In genomic region chr11:36398261-36398953, GRCh38 we compare ENCODE assay signal across 14 cellular contexts.
DNase-seq lines count a peak whose midpoint lies in the region; ATAC-seq and TF ChIP-seq lines count a peak whose summit lies in the region.
"Had no signal": no experiment of that assay in that cellular context is flagged by ENCODE, and none has a peak within 500 bp of the region (broad histone marks: within the 10 kb centered on the region; RNA-seq: fewer than 3 reads in every experiment).

No MANE protein-coding gene starts in this region.

- H3K36me3 ChIP-seq in endodermal cell (ENCODE audit: control insufficient read depth, insufficient read depth, low read length), result peaks cover 8% of the 10 kb centered on the region
- no peaks in the 10 kb centered on the region for H3K36me3 ChIP-seq in psoas muscle (ENCODE audit: insufficient read depth in 1 of 2, low read depth in 1 of 2)
- H3K36me3 ChIP-seq in mesenchymal stem cell (ENCODE audit: control insufficient read depth in 1 of 2, insufficient read depth in 2 of 2, low read depth in 1 of 2, low read length in 2 of 2), result peaks cover 0 to 59% of the 10 kb centered on the region in 2 experiments
- H3K36me3 ChIP-seq: thoracic aorta had no signal

- H3K4me1 Mint-ChIP-seq in activated T-cell treated with anti-CD3 and anti-CD28 coated beads, Interleukin-2, amount 50 U/mL, for 24 hours (ENCODE audit: low read depth), result peaks cover 38% of the 10 kb centered on the region
- H3K4me1 Mint-ChIP-seq in endodermal cell, result no peaks in the 10 kb centered on the region
- peaks cover 32% of the 10 kb centered on the region for H3K4me1 Mint-ChIP-seq in stimulated activated memory B cell treated with anti-CD40 and anti-IgM and Interleukin-4, amounts not matched to agents 10 μg/mL and 1 μg/mL and 100 μg/mL, for 72 hours
- H3K4me1 Mint-ChIP-seq: nephron had no signal

- H2BK120ac ChIP-seq in mesenchymal stem cell (ENCODE audit: low read depth, low read length), result no peak overlapping the region

- H3K9me3 Mint-ChIP-seq in activated T-cell treated with anti-CD3 and anti-CD28 coated beads, Interleukin-2, amount 50 U/mL, for 24 hours, result no peaks in the 10 kb centered on the region
- no peaks in the 10 kb centered on the region for H3K9me3 Mint-ChIP-seq in endodermal cell
- H3K9me3 Mint-ChIP-seq in stimulated activated memory B cell treated with anti-CD40 and anti-IgM and Interleukin-4, amounts not matched to agents 10 μg/mL and 1 μg/mL and 100 μg/mL, for 72 hours, result no peaks in the 10 kb centered on the region
- H3K9me3 Mint-ChIP-seq: activated naive CD4-positive, alpha-beta T cell treated with anti-CD3 and anti-CD28 coated beads, Interleukin-2, amount 10 ng/mL, durations not matched to agents 7 days and 5 days had no signal

- H3K27me3 ChIP-seq in endodermal cell (ENCODE audit: control insufficient read depth, insufficient read depth, low read length, poor library complexity, severe bottlenecking), result no peaks in the 10 kb centered on the region
- no peaks in the 10 kb centered on the region for H3K27me3 ChIP-seq in psoas muscle (ENCODE audit: insufficient read depth in 3 of 3, low read length in 2 of 3)
- no peaks in the 10 kb centered on the region for H3K27me3 ChIP-seq in mesenchymal stem cell (ENCODE audit: control insufficient read depth in 1 of 2, insufficient read depth in 1 of 2, low read length in 2 of 2)

- H3K9ac ChIP-seq in endodermal cell (ENCODE audit: extremely low read depth, low read length, poor library complexity, severe bottlenecking), result no peak overlapping the region
- no peak overlapping the region for H3K9ac ChIP-seq in mesenchymal stem cell (ENCODE audit: low read length)

- no peak overlapping the region for H3K14ac ChIP-seq in mesenchymal stem cell (ENCODE audit: low read length in 2 of 2)

- H2AK5ac ChIP-seq in mesenchymal stem cell (ENCODE audit: low read length, severe bottlenecking), result no peak overlapping the region

- H3K4me3 Mint-ChIP-seq in activated T-cell treated with anti-CD3 and anti-CD28 coated beads, Interleukin-2, amount 50 U/mL, for 24 hours, result no peak overlapping the region
- no peak overlapping the region for H3K4me3 Mint-ChIP-seq in endodermal cell
- no peak overlapping the region for H3K4me3 Mint-ChIP-seq in stimulated activated memory B cell treated with anti-CD40 and anti-IgM and Interleukin-4, amounts not matched to agents 10 μg/mL and 1 μg/mL and 100 μg/mL, for 72 hours
- H3K4me3 Mint-ChIP-seq: activated CD8-positive, alpha-beta T cell treated with anti-CD3 and anti-CD28 coated beads, Interleukin-2, amount 10 ng/mL, durations not matched to agents 7 days and 5 days; activated naive CD4-positive, alpha-beta T cell treated with anti-CD3 and anti-CD28 coated beads, Interleukin-2, amount 10 ng/mL, durations not matched to agents 7 days and 5 days; nephron had no signal

- TF ChIP-seq CTCF in endodermal cell (conservative IDR thresholded peaks at IDR 0.05) (no peak), psoas muscle (IDR thresholded peaks at IDR 0.05) (no peak)

- WGBS in endodermal cell (ENCODE audit: insufficient coverage in 1 of 2, insufficient read length in 1 of 2), 2 experiments, result 94 to 97% methylated on average over 21 of the region's 21 CpGs
- WGBS in psoas muscle, 3 donors, result 80 to 88% (median 82%) methylated on average over 21 of the region's 21 CpGs
- WGBS in mesenchymal stem cell, result 87% methylated on average over 20 of the region's 21 CpGs

- H4K8ac ChIP-seq in mesenchymal stem cell (ENCODE audit: low read length), result no peak overlapping the region

- H3K4me3 ChIP-seq in endodermal cell (ENCODE audit: low read length), result no peak overlapping the region
- no peak overlapping the region for H3K4me3 ChIP-seq in psoas muscle
- H3K4me3 ChIP-seq in mesenchymal stem cell (ENCODE audit: insufficient read depth in 1 of 2, low read depth in 1 of 2, low read length in 2 of 2), result no peak overlapping the region
- H3K4me3 ChIP-seq: thoracic aorta had no signal

- H3K23ac ChIP-seq in mesenchymal stem cell (ENCODE audit: low read length in 2 of 2), result no peak overlapping the region

- no peak overlapping the region for H3K18ac ChIP-seq in mesenchymal stem cell (ENCODE audit: low read depth in 1 of 2, low read length in 2 of 2)

- peaks cover 30% of the 10 kb centered on the region for H3K79me1 ChIP-seq in mesenchymal stem cell (replicated peaks; ENCODE audit: low read length, poor library complexity, severe bottlenecking)

- intact Hi-C loops in psoas muscle (cut with DNase I), result no loop called here

- H3K27me3 Mint-ChIP-seq in activated T-cell treated with anti-CD3 and anti-CD28 coated beads, Interleukin-2, amount 50 U/mL, for 24 hours, result peaks cover 3% of the 10 kb centered on the region
- H3K27me3 Mint-ChIP-seq in endodermal cell (ENCODE audit: insufficient read depth), result peaks cover 5% of the 10 kb centered on the region
- no peaks in the 10 kb centered on the region for H3K27me3 Mint-ChIP-seq in stimulated activated memory B cell treated with anti-CD40 and anti-IgM and Interleukin-4, amounts not matched to agents 10 μg/mL and 1 μg/mL and 100 μg/mL, for 72 hours
- H3K27me3 Mint-ChIP-seq: activated naive CD4-positive, alpha-beta T cell treated with anti-CD3 and anti-CD28 coated beads, Interleukin-2, amount 10 ng/mL, durations not matched to agents 7 days and 5 days had no signal

- H3K27ac ChIP-seq in endodermal cell (ENCODE audit: low read depth, low read length), result peak overlapping the region; percentile 27
- no peak overlapping the region for H3K27ac ChIP-seq in psoas muscle
- no peak overlapping the region for H3K27ac ChIP-seq in mesenchymal stem cell (ENCODE audit: low read length, poor library complexity, severe bottlenecking)
- H3K27ac ChIP-seq: thoracic aorta had no signal

- peaks cover 34% of the 10 kb centered on the region for H3K36me3 Mint-ChIP-seq in activated T-cell treated with anti-CD3 and anti-CD28 coated beads, Interleukin-2, amount 50 U/mL, for 24 hours (ENCODE audit: low read depth)
- H3K36me3 Mint-ChIP-seq in endodermal cell (ENCODE audit: low read depth), result peaks cover 5% of the 10 kb centered on the region
- H3K36me3 Mint-ChIP-seq in stimulated activated memory B cell treated with anti-CD40 and anti-IgM and Interleukin-4, amounts not matched to agents 10 μg/mL and 1 μg/mL and 100 μg/mL, for 72 hours, result no peaks in the 10 kb centered on the region
- H3K36me3 Mint-ChIP-seq: activated naive CD4-positive, alpha-beta T cell treated with anti-CD3 and anti-CD28 coated beads, Interleukin-2, amount 10 ng/mL, durations not matched to agents 7 days and 5 days had no signal

- no peak overlapping the region for H2BK12ac ChIP-seq in mesenchymal stem cell (ENCODE audit: low read length in 2 of 2)

- H2BK5ac ChIP-seq in mesenchymal stem cell (ENCODE audit: low read depth, low read length, poor library complexity, severe bottlenecking), result no peak overlapping the region

- no peak overlapping the region for H3K4ac ChIP-seq in mesenchymal stem cell (ENCODE audit: low read depth in 1 of 2, low read length in 2 of 2)

- no peak for DNase-seq in activated T-cell treated with anti-CD3 and anti-CD28 coated beads, Interleukin-2, amount 50 U/mL, for 24 hours
- DNase-seq in activated T-cell treated with anti-CD3 and anti-CD28 coated beads for 4 hours, result no peak
- no peak for DNase-seq in endodermal cell
- DNase-seq in myocyte (ENCODE audit: low read depth), result peak; percentile 34
- no peak for DNase-seq in psoas muscle
- no peak for DNase-seq in mesenchymal stem cell
- no peak for DNase-seq in 8988T
- DNase-seq: activated CD8-positive, alpha-beta T cell treated with anti-CD3 and anti-CD28 coated beads, Interleukin-2, amount 10 ng/mL, durations not matched to agents 7 days and 5 days; activated naive CD4-positive, alpha-beta T cell treated with anti-CD3 and anti-CD28 coated beads, Interleukin-2, amount 10 ng/mL, durations not matched to agents 7 days and 5 days; cortex of kidney; SIG-M5 had no signal

- no peak overlapping the region for H2BK15ac ChIP-seq in mesenchymal stem cell (ENCODE audit: low read depth, poor library complexity, severe bottlenecking)

- no peaks in the 10 kb centered on the region for H3K9me3 ChIP-seq in endodermal cell (ENCODE audit: control insufficient read depth, low read length)
- H3K9me3 ChIP-seq in psoas muscle, result no peaks in the 10 kb centered on the region
- no peaks in the 10 kb centered on the region for H3K9me3 ChIP-seq in mesenchymal stem cell (ENCODE audit: control insufficient read depth, low read length)
- H3K9me3 ChIP-seq: thoracic aorta had no signal

- H3K4me2 ChIP-seq in mesenchymal stem cell (ENCODE audit: low read length, poor library complexity, severe bottlenecking), result no peak overlapping the region

- H2AFZ ChIP-seq in mesenchymal stem cell (ENCODE audit: low read depth, low read length), result no peak overlapping the region

- peak overlapping the region; percentile 38 for H3K27ac Mint-ChIP-seq in activated T-cell treated with anti-CD3 and anti-CD28 coated beads, Interleukin-2, amount 50 U/mL, for 24 hours
- no peak overlapping the region for H3K27ac Mint-ChIP-seq in endodermal cell
- no peak overlapping the region for H3K27ac Mint-ChIP-seq in stimulated activated memory B cell treated with anti-CD40 and anti-IgM and Interleukin-4, amounts not matched to agents 10 μg/mL and 1 μg/mL and 100 μg/mL, for 72 hours
- H3K27ac Mint-ChIP-seq: activated CD8-positive, alpha-beta T cell treated with anti-CD3 and anti-CD28 coated beads, Interleukin-2, amount 10 ng/mL, durations not matched to agents 7 days and 5 days; activated naive CD4-positive, alpha-beta T cell treated with anti-CD3 and anti-CD28 coated beads, Interleukin-2, amount 10 ng/mL, durations not matched to agents 7 days and 5 days; nephron had no signal

- no peak overlapping the region for H4K91ac ChIP-seq in mesenchymal stem cell (ENCODE audit: low read length)

- H3K4me1 ChIP-seq in endodermal cell (ENCODE audit: control insufficient read depth, insufficient read depth, low read length), result no peaks in the 10 kb centered on the region
- H3K4me1 ChIP-seq in psoas muscle, result no peaks in the 10 kb centered on the region
- peaks cover 7% of the 10 kb centered on the region for H3K4me1 ChIP-seq in mesenchymal stem cell (ENCODE audit: control insufficient read depth, insufficient read depth, low read depth, low read length)

- no peak for ATAC-seq in psoas muscle
- no peak for ATAC-seq in stimulated activated memory B cell treated with anti-CD40 and anti-IgM and Interleukin-4, amounts not matched to agents 10 μg/mL and 1 μg/mL and 100 μg/mL, for 72 hours
- ATAC-seq: activated CD8-positive, alpha-beta T cell treated with anti-CD3 and anti-CD28 coated beads, Interleukin-2, amount 10 ng/mL, durations not matched to agents 7 days and 5 days had no signal
